Comparison of ENCODE assay signal across 8 cellular contexts in the genomic region with DNA sequence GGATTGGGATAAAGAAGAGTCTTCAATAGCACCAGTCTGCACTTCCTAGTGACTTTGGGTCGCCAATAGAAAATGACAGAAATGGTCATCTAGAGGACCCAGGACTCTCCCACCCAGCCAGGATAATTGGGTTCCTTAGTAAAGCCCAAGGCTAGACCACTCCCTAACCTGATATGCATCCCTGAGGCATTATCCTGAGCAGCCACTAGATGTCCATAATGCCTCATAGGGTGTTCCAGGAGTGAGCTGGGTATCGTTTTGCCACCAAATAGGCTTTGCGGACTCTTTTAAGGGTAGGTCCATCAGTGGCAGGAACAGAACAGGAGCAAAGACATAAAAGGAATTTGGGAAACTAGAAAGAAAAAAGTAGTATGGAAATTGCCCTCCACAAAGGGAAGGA. TPM values are rescaled to one million over a fixed set of nuclear protein-coding genes. Genes with fewer than 3 reads are reported as not detected.
A peak's percentile ranks its signal among the peaks of the same experiment; 100 is the strongest.
DNase-seq lines count a peak whose midpoint lies in the region; ATAC-seq and TF ChIP-seq lines count a peak whose summit lies in the region.

No MANE protein-coding gene starts in this region.

- H4K20me1 ChIP-seq in GM23248 (ENCODE audit: insufficient read depth) (no peaks in the 10 kb centered on the region), OCI-LY1 (ENCODE audit: insufficient read depth, low read length) (no peaks in the 10 kb centered on the region)

- no peaks in the 10 kb centered on the region for H3K9me3 Mint-ChIP-seq in mesothelial cell of epicardium
- no peaks in the 10 kb centered on the region for H3K9me3 Mint-ChIP-seq in stimulated activated memory B cell treated with anti-CD40 and anti-IgM and Interleukin-4, amounts not matched to agents 10 μg/mL and 1 μg/mL and 100 μg/mL, for 72 hours

- H3K9ac ChIP-seq in GM23248 (no peak overlapping the region), OCI-LY1 (ENCODE audit: low read length) (no peak overlapping the region)

- H3K27ac ChIP-seq in GM23248 = no peak overlapping the region
- no peak overlapping the region for H3K27ac ChIP-seq in OCI-LY1 (ENCODE audit: low read depth, low read length, poor library complexity, severe bottlenecking)
- no peak overlapping the region for H3K27ac ChIP-seq in coronary artery

- peak; percentile 54 for TF ChIP-seq CTCF in AG09309 (IDR thresholded peaks at IDR 0.05; ENCODE audit: control insufficient read depth, insufficient read depth, low read depth, low read length, missing control alignments)
- TF ChIP-seq CTCF in OCI-LY1 (IDR thresholded peaks at IDR 0.05; ENCODE audit: low read length) = peak; percentile 50
- no peak for TF ChIP-seq CTCF in coronary artery (IDR thresholded peaks at IDR 0.05)
- no peak for TF ChIP-seq CTCF in mesothelial cell of epicardium (IDR thresholded peaks at IDR 0.05; ENCODE audit: unreplicated experiment)

- no peak overlapping the region for H3K4me3 Mint-ChIP-seq in mesothelial cell of epicardium
- no peak overlapping the region for H3K4me3 Mint-ChIP-seq in stimulated activated memory B cell treated with anti-CD40 and anti-IgM and Interleukin-4, amounts not matched to agents 10 μg/mL and 1 μg/mL and 100 μg/mL, for 72 hours

- H2AFZ ChIP-seq in GM23248 (no peak overlapping the region), OCI-LY1 (ENCODE audit: low read length) (no peak overlapping the region)

- H3F3A ChIP-seq in GM23248 (ENCODE audit: insufficient read depth) = 0 out of 2 replicates have a peak, but pooled peaks cover 6% of the 10 kb centered on the region
- no peaks in the 10 kb centered on the region for H3F3A ChIP-seq in OCI-LY1 (ENCODE audit: insufficient read depth, low read length)

- H3K27ac Mint-ChIP-seq in mesothelial cell of epicardium = no peak overlapping the region
- H3K27ac Mint-ChIP-seq in stimulated activated memory B cell treated with anti-CD40 and anti-IgM and Interleukin-4, amounts not matched to agents 10 μg/mL and 1 μg/mL and 100 μg/mL, for 72 hours = no peak overlapping the region

- H3K4me2 ChIP-seq in GM23248 (ENCODE audit: unreplicated experiment) (no peak overlapping the region), OCI-LY1 (ENCODE audit: low read length) (no peak overlapping the region)

- H3K4me1 Mint-ChIP-seq in mesothelial cell of epicardium = peaks cover 10% of the 10 kb centered on the region
- H3K4me1 Mint-ChIP-seq in stimulated activated memory B cell treated with anti-CD40 and anti-IgM and Interleukin-4, amounts not matched to agents 10 μg/mL and 1 μg/mL and 100 μg/mL, for 72 hours = peaks cover 34% of the 10 kb centered on the region

- WGBS in GM23248 (ENCODE audit: low coverage in 1 of 2, low lambda C conversion rate in 2 of 2, missing lambda C conversion rate in 2 of 2), 2 experiments = 83 to 87% methylated on average over 3 of the region's 3 CpGs

- ATAC-seq in GM18511 (IDR thresholded peaks at IDR 0.05; ENCODE audit: unreplicated experiment) = no peak
- ATAC-seq in stimulated activated memory B cell treated with anti-CD40 and anti-IgM and Interleukin-4, amounts not matched to agents 10 μg/mL and 1 μg/mL and 100 μg/mL, for 72 hours = no peak

- H3K4me1 ChIP-seq in GM23248 (ENCODE audit: insufficient read depth) (peaks cover 4% of the 10 kb centered on the region), OCI-LY1 (ENCODE audit: insufficient read depth, low read length, severe bottlenecking) (peaks cover 18% of the 10 kb centered on the region)

- no peaks in the 10 kb centered on the region for H3K9me2 ChIP-seq in GM23248 (ENCODE audit: insufficient read depth)
- H3K9me2 ChIP-seq in OCI-LY1 (ENCODE audit: low read depth, low read length) = no peaks in the 10 kb centered on the region

- in situ Hi-C loops in GM23248 (cut with MboI) = no loop called here

- H3K36me3 Mint-ChIP-seq in mesothelial cell of epicardium = no peaks in the 10 kb centered on the region
- H3K36me3 Mint-ChIP-seq in stimulated activated memory B cell treated with anti-CD40 and anti-IgM and Interleukin-4, amounts not matched to agents 10 μg/mL and 1 μg/mL and 100 μg/mL, for 72 hours = no peaks in the 10 kb centered on the region

- no peak for DNase-seq in AG09309 (ENCODE audit: low read depth)
- DNase-seq in GM23248 = peak; percentile 33
- peak; percentile 42 for DNase-seq in hepatic stellate cell (ENCODE audit: low spot score)
- no peak for DNase-seq in coronary artery (ENCODE audit: low spot score)
- DNase-seq in mesothelial cell of epicardium (ENCODE audit: low spot score in 2 of 2, unreplicated experiment in 2 of 2) = no peak

- H3K4me3 ChIP-seq in AG09309 (ENCODE audit: control insufficient read depth, low read depth, low read length) (no peak overlapping the region), GM23248 (no peak overlapping the region), OCI-LY1 (ENCODE audit: low read depth, low read length, poor library complexity, severe bottlenecking) (no peak overlapping the region), coronary artery (no peak overlapping the region)

- H3K79me2 ChIP-seq in GM23248 (ENCODE audit: insufficient read depth) (peaks cover 42% of the 10 kb centered on the region), OCI-LY1 (ENCODE audit: insufficient read depth, low read length) (no peaks in the 10 kb centered on the region)

- H3K9me3 ChIP-seq in GM23248 (ENCODE audit: low read depth) (no peaks in the 10 kb centered on the region), OCI-LY1 (ENCODE audit: low read length) (no peaks in the 10 kb centered on the region)

- peaks cover 27% of the 10 kb centered on the region for H3K27me3 Mint-ChIP-seq in mesothelial cell of epicardium (ENCODE audit: low read depth)
- H3K27me3 Mint-ChIP-seq in stimulated activated memory B cell treated with anti-CD40 and anti-IgM and Interleukin-4, amounts not matched to agents 10 μg/mL and 1 μg/mL and 100 μg/mL, for 72 hours = no peaks in the 10 kb centered on the region

- no peaks in the 10 kb centered on the region for H3K36me3 ChIP-seq in GM23248 (ENCODE audit: low read depth)
- no peaks in the 10 kb centered on the region; the same call in 1 of the 2 replicates for H3K36me3 ChIP-seq in OCI-LY1 (ENCODE audit: insufficient read depth, low read length)

- H3K27me3 ChIP-seq in GM23248 (replicated peaks; ENCODE audit: insufficient read depth) = no peaks in the 10 kb centered on the region
- H3K27me3 ChIP-seq in OCI-LY1 (ENCODE audit: insufficient read depth, low read length) = peaks cover 10% of the 10 kb centered on the region; the same call in 1 of the 2 replicates

RNA-seq across cellular contexts. Expression of a gene that starts 4.5 kb away (rescaled TPM):
- total RNA-seq in GM23248 (2014; rRNA removed; shearing (Covaris generic)) = 0.32 and 0.51 TPM in 2 replicates
- 0.13 TPM in 1 of 2 replicates, not detected in the other for polyA plus RNA-seq in GM23248 (2016; fragmentation: Nextera tagmentation; extraction: Ambion mirVana)
- 2.3 to 3.2 TPM (median 2.9 TPM) in 3 replicates for total RNA-seq in mesothelial cell of epicardium

Comparison
In these comparisons a context has a peak if more than half of its experiments do, and no peak if none do; other contexts are left out.
1. DNase-seq: peak in GM23248 (single experiment) and hepatic stellate cell (single experiment); none in AG09309 (single experiment), coronary artery (single experiment) and mesothelial cell of epicardium (0 of 2).
2. CTCF ChIP-seq: peak in AG09309 (single experiment) and OCI-LY1 (single experiment); none in coronary artery (single experiment) and mesothelial cell of epicardium (single experiment).